Comparison of ENCODE assay signal across 22 cellular contexts in genomic region chrX:149037301-149037700, GRCh38.
"Had no signal": no experiment of that assay in that cellular context is flagged by ENCODE, and none has a peak within 500 bp of the region (broad histone marks: within the 10 kb centered on the region; RNA-seq: fewer than 3 reads in every experiment).

No MANE protein-coding gene starts in this region.

- DNase-seq: IMR-90, Karpas-422, KG1, MG63, NCI-H1092 treated with DMSO at 0.1 percent for 48 hours, NCI-H1436, NCI-H187, NCI-H2029, NCI-H2081 treated with DMSO at 0.1 percent for 48 hours, NCI-H2171, NCI-H226, NCI-H446, NCI-H510A, NCI-H524 treated with DMSO at 0.1 percent for 48 hours, NCI-H69, NCI-H774, Right ventricle myocardium superior, RPMI8226, SIG-M5 had no signal

- FAIRE-seq: RCC 7860 had no signal

- H3K4me1 ChIP-seq: SJSA1 had no signal

- H3K9me3 ChIP-seq: MG63, SJSA1 had no signal

- H3K4me3 ChIP-seq: MG63, SJSA1, SK-N-MC had no signal

- H3K27ac ChIP-seq: SJSA1, SK-N-MC had no signal

- H3K27me3 ChIP-seq: MG63, SJSA1 had no signal

- H3K36me3 ChIP-seq: MG63, SJSA1 had no signal
